Comparison of ENCODE assay signal across 1 cellular context in genomic region chr5:127957701-127958190, GRCh38.
TF ChIP-seq lines count a peak whose summit lies in the region.

No MANE protein-coding gene starts in this region.

TF ChIP-seq in HepG2, 621 proteins besides CTCF, POLR2A, EP300 and RAD21:
- TF ChIP-seq DNMT3B (CRISPR knock-in tag; conservative IDR thresholded peaks at IDR 0.05) (no peak), ZNF12 (CRISPR knock-in tag; IDR thresholded peaks at IDR 0.05) (no peak), ZIK1 (CRISPR knock-in tag; IDR thresholded peaks at IDR 0.05; ENCODE audit: borderline replicate concordance, low read depth) (no peak)
